In genomic region chr6:166572370-166573261, GRCh38 we compare ENCODE assay signal across 12 cellular contexts. TPM values are rescaled to one million over a fixed set of nuclear protein-coding genes. Genes with fewer than 3 reads are reported as not detected.
DNase-seq lines count a peak whose midpoint lies in the region; ATAC-seq and TF ChIP-seq lines count a peak whose summit lies in the region.
"Had no signal": no experiment of that assay in that cellular context is flagged by ENCODE, and none has a peak within 500 bp of the region (broad histone marks: within the 10 kb centered on the region; RNA-seq: fewer than 3 reads in every experiment).

No MANE protein-coding gene starts in this region.

- ATAC-seq in heart left ventricle = peak; percentile 27 to 67 (median 40)
- ATAC-seq in GM18505 (IDR thresholded peaks at IDR 0.05; ENCODE audit: unreplicated experiment) = no peak
- ATAC-seq: foreskin keratinocyte; stimulated activated naive CD8-positive, alpha-beta T cell treated with anti-CD3 and anti-CD28 coated beads, Interleukin-15, Interleukin-2, amounts not matched to agents 100 U/mL and 50 U/mL, for 24 hours had no signal

- no peaks in the 10 kb centered on the region for H3K27me3 ChIP-seq in H7 (ENCODE audit: control insufficient read depth, insufficient read depth, low read length)
- no peaks in the 10 kb centered on the region for H3K27me3 ChIP-seq in SJCRH30
- H3K27me3 ChIP-seq in heart left ventricle = no peaks in the 10 kb centered on the region
- H3K27me3 ChIP-seq: foreskin keratinocyte had no signal

- H3K36me3 ChIP-seq in H7 (replicated peaks; ENCODE audit: control insufficient read depth, insufficient read depth, low read length) (no peaks in the 10 kb centered on the region), SJCRH30 (no peaks in the 10 kb centered on the region), heart left ventricle (no peaks in the 10 kb centered on the region)

- intact Hi-C loops in heart left ventricle (cut with DNase I) = no loop called here

- no peak overlapping the region for H3K4me3 ChIP-seq in H7 (ENCODE audit: insufficient read depth, low read depth, low read length)
- H3K4me3 ChIP-seq in SJCRH30 = peak overlapping the region; percentile 21
- no peak overlapping the region for H3K4me3 ChIP-seq in heart left ventricle
- no peak overlapping the region for H3K4me3 ChIP-seq in skeletal muscle cell (ENCODE audit: low read depth, low read length)

- WGBS in heart left ventricle, 4 donors = 72 to 85% (median 80%) methylated on average over 13 to 18 of the region's 18 CpGs

- H3K9me3 ChIP-seq in SJCRH30 (replicated peaks) (peaks cover 2% of the 10 kb centered on the region; the same call in 1 of the 2 replicates), heart left ventricle (peaks cover 0 to 12% (median 0%) of the 10 kb centered on the region in 12 donors)

- TF ChIP-seq POLR2A in heart left ventricle (IDR thresholded peaks at IDR 0.05) (no peak), GM18505 (IDR thresholded peaks at IDR 0.05; ENCODE audit: borderline replicate concordance, extremely low read depth, insufficient read depth, insufficient read length) (no peak)

- H3K4me1 ChIP-seq in SJCRH30 = peaks cover 17% of the 10 kb centered on the region
- peaks cover 0 to 43% (median 16%) of the 10 kb centered on the region in 12 donors for H3K4me1 ChIP-seq in heart left ventricle
- H3K4me1 ChIP-seq: foreskin keratinocyte had no signal

- peak; percentile 80 for DNase-seq in H7
- DNase-seq in SJCRH30 = peak; percentile 71 to 85
- DNase-seq in heart left ventricle = no peak
- peak; percentile 82 for DNase-seq in skeletal muscle cell (ENCODE audit: low read depth)
- DNase-seq in LoVo (ENCODE audit: low spot score) = no peak
- no peak for DNase-seq in NOMO-1 treated with dmso at 0.1 percent for 144 hours (lab: John Stamatoyannopoulos, UW; ENCODE audit: unreplicated experiment)
- DNase-seq in stimulated activated CD4-positive, alpha-beta T cell treated with anti-CD3 and anti-CD28 coated beads, Interleukin-15, amount 100 ng/mL, for 24 hours = no peak
- DNase-seq: activated T-cell treated with anti-CD3 and anti-CD28 coated beads, Interleukin-2, amount 50 U/mL, for 24 hours; foreskin keratinocyte; GOT3; stimulated activated naive CD8-positive, alpha-beta T cell treated with anti-CD3 and anti-CD28 coated beads, Interleukin-15, Interleukin-2, amounts not matched to agents 100 U/mL and 50 U/mL, for 24 hours had no signal

- no peak for TF ChIP-seq CTCF in heart left ventricle (IDR thresholded peaks at IDR 0.05)

- peak overlapping the region; percentile 28; the same call in 1 of the 2 replicates for H3K27ac ChIP-seq in SJCRH30
- H3K27ac ChIP-seq in heart left ventricle = peak overlapping the region in 3 of 12 donors; percentile 28 to 38 (median 35)
- H3K27ac ChIP-seq: foreskin keratinocyte had no signal

RNA-seq across cellular contexts. Expression of gene RAMACL, which starts 13.9 kb away (rescaled TPM):
- 0.18 TPM in 1 of 2 replicates, not detected in the other for total RNA-seq in H7 (2014; rRNA removed; shearing (Covaris generic))
- total RNA-seq in SJCRH30 (2014; rRNA removed; shearing (Covaris generic)) = 0.12 and 0.15 TPM in 2 replicates
- total RNA-seq in heart left ventricle = 1 to 10 TPM in 3 of 9 donors, under 1 TPM in 6; 0.27 to 2.0 (median 0.69) TPM
- under 1 TPM; 0.35 to 0.88 TPM for polyA plus RNA-seq in heart left ventricle

RNA-seq across cellular contexts. Expression of gene RPS6KA2, which starts 54.4 kb away (rescaled TPM):
- total RNA-seq in H7 (2014; rRNA removed; shearing (Covaris generic)) = 10.3 and 12.7 TPM in 2 replicates
- total RNA-seq in SJCRH30 (2014; rRNA removed; shearing (Covaris generic)) = 4.2 and 6.3 TPM in 2 replicates
- 100 to 1,000 TPM in 2 of 9 donors, 10 to 100 TPM in 7; 66.5 to 171 (median 91.6) TPM for total RNA-seq in heart left ventricle
- 100 to 1,000 TPM in 1 of 2 donors, 10 to 100 TPM in 1; 23.0 to 157 TPM for polyA plus RNA-seq in heart left ventricle

Comparison
In these comparisons a context has a peak if more than half of its experiments do, and no peak if none do; other contexts are left out.
1. DNase-seq: peak in H7 (single experiment), SJCRH30 (2 of 2) and skeletal muscle cell (single experiment); none in heart left ventricle (0 of 5), LoVo (single experiment), NOMO-1 treated with dmso at 0.1 percent for 144 hours (single experiment) and stimulated activated CD4-positive, alpha-beta T cell treated with anti-CD3 and anti-CD28 coated beads, Interleukin-15, amount 100 ng/mL, for 24 hours (single experiment).